ENCODE assay signal across 30 cellular contexts in genomic region chr2:184556639-184557038, GRCh38. TPM values are rescaled to one million over a fixed set of nuclear protein-coding genes. Genes with fewer than 3 reads are reported as not detected.
"Had no signal": no experiment of that assay in that cellular context is flagged by ENCODE, and none has a peak within 500 bp of the region (broad histone marks: within the 10 kb centered on the region; RNA-seq: fewer than 3 reads in every experiment).

No MANE protein-coding gene starts in this region.

- H3K4me1 ChIP-seq: adrenal gland, ascending aorta, body of pancreas, breast epithelium had no signal

- H3K36me3 ChIP-seq: adrenal gland, ascending aorta, brain microvascular endothelial cell, breast epithelium, cardiac muscle cell had no signal

- H3K9me3 ChIP-seq: adrenal gland, ascending aorta, body of pancreas, breast epithelium had no signal

- ATAC-seq: activated naive CD4-positive, alpha-beta T cell treated with anti-CD3 and anti-CD28 coated beads, Interleukin-2, amount 50 U/mL, for 72 hours; activated naive CD8-positive, alpha-beta T cell treated with anti-CD3 and anti-CD28 coated beads, Interleukin-2, amount 50 U/mL, for 24 hours; activated T-cell treated with anti-CD3 and anti-CD28 coated beads, Interleukin-2, amount 50 U/mL, for 4 hours; activated T-cell treated with anti-CD3 and anti-CD28 coated beads, Interleukin-2, amount 50 U/mL, for 72 hours; activated T-helper 17 cell treated with anti-CD3 and anti-CD28 coated beads, Interleukin-2, amount 50 U/mL, for 72 hours; body of pancreas had no signal

- H3K4me3 ChIP-seq: adrenal gland, ascending aorta, body of pancreas, breast epithelium, cardiac muscle cell had no signal

- DNase-seq: activated effector memory CD4-positive, alpha-beta T cell treated with anti-CD3 and anti-CD28 coated beads, Interleukin-2, amount 50 U/mL, for 16 hours; activated effector memory CD4-positive, alpha-beta T cell treated with Interleukin-2 at 50 U/mL for 16 hours; activated gamma-delta T cell; activated gamma-delta T cell treated with Interleukin-2 at 50 U/mL for 16 hours; activated naive CD4-positive, alpha-beta T cell; activated naive CD4-positive, alpha-beta T cell treated with anti-CD3 and anti-CD28 coated beads for 36 hours; activated naive CD4-positive, alpha-beta T cell treated with anti-CD3 and anti-CD28 coated beads, Interleukin-2, amount 10 ng/mL, durations not matched to agents 7 days and 5 days; activated naive CD4-positive, alpha-beta T cell treated with anti-CD3 and anti-CD28 coated beads, Interleukin-2, amount 50 U/mL, for 16 hours; activated naive CD4-positive, alpha-beta T cell treated with Interleukin-2 at 50 U/mL for 16 hours; activated naive CD8-positive, alpha-beta T cell treated with anti-CD3 and anti-CD28 coated beads for 36 hours; activated naive CD8-positive, alpha-beta T cell treated with anti-CD3 and anti-CD28 coated beads, Interleukin-2, amount 10 ng/mL, durations not matched to agents 7 days and 5 days; activated naive CD8-positive, alpha-beta T cell treated with anti-CD3 and anti-CD28 coated beads, Interleukin-2, amount 50 U/mL, for 24 hours; activated T-cell treated with anti-CD3 and anti-CD28 coated beads, Interleukin-2, amount 50 U/mL, for 4 hours; activated T-cell treated with anti-CD3 and anti-CD28 coated beads, Interleukin-2, amount 50 U/mL, for 48 hours; activated T-cell treated with anti-CD3 and anti-CD28 coated beads, Interleukin-2, amount 50 U/mL, for 72 hours; adrenal gland; amniotic stem cell; amygdala; anterior cingulate cortex; aorta; body of pancreas; brain microvascular endothelial cell; caudate nucleus; central memory CD4-positive, alpha-beta T cell; cerebellar nuclear complex had no signal

- H3K27ac ChIP-seq: adrenal gland, ascending aorta, body of pancreas, brain microvascular endothelial cell, breast epithelium, cardiac muscle cell had no signal

- H3K27me3 ChIP-seq: adrenal gland, ascending aorta, body of pancreas, brain microvascular endothelial cell, breast epithelium, cardiac muscle cell had no signal

RNA-seq across cellular contexts. Expression of gene ZNF804A, which starts 41.7 kb away (rescaled TPM):
- polyA plus RNA-seq: aorta had no signal
